ENCODE assay signal across 1 cellular context in genomic region chr3:46368569-46368968, GRCh38.
TF ChIP-seq lines count a peak whose summit lies in the region.

No MANE protein-coding gene starts in this region.

TF ChIP-seq in liver, 16 proteins besides CTCF, POLR2A, EP300 and RAD21 (continued from another document):
- TF ChIP-seq REST (IDR thresholded peaks at IDR 0.05) (no peak), JUND (IDR thresholded peaks at IDR 0.05) (no peak), HNF4A (conservative IDR thresholded peaks at IDR 0.05) (no peak), ATF3 (IDR thresholded peaks at IDR 0.05) (no peak), FOXA1 (IDR thresholded peaks at IDR 0.05) (no peak), TAF1 (conservative IDR thresholded peaks at IDR 0.05) (no peak)
